ENCODE assay signal across 8 cellular contexts in genomic region chr14:60981626-60982455, GRCh38. TPM values are rescaled to one million over a fixed set of nuclear protein-coding genes. Genes with fewer than 3 reads are reported as not detected.
DNase-seq lines count a peak whose midpoint lies in the region; ATAC-seq and TF ChIP-seq lines count a peak whose summit lies in the region.

No MANE protein-coding gene starts in this region.

- peak; percentile 34 for DNase-seq in DMS 273 (lab: John Stamatoyannopoulos, UW; ENCODE audit: unreplicated experiment)
- DNase-seq in DMS 273 treated with DMSO at 0.1 percent for 48 hours (lab: John Stamatoyannopoulos, UW), result no peak
- DNase-seq in LNCaP clone FGC (ENCODE audit: low read depth), result no peak
- peak; percentile 81 to 90 for DNase-seq in cardiac fibroblast (ENCODE audit: low read depth in 2 of 2)
- no peak for DNase-seq in lung (ENCODE audit: low spot score)
- DNase-seq in RPMI8226, result no peak
- no peak for DNase-seq in stimulated activated CD4-positive, alpha-beta T cell treated with anti-CD3 and anti-CD28 coated beads, Interleukin-4, amount 100 ng/mL, for 1 hour

- TF ChIP-seq CTCF in LNCaP clone FGC (IDR thresholded peaks at IDR 0.05; ENCODE audit: control insufficient read depth, extremely low read depth, insufficient read depth), result no peak
- TF ChIP-seq CTCF in cardiac fibroblast (IDR thresholded peaks at IDR 0.05; ENCODE audit: low read depth, low read length), result no peak
- no peak for TF ChIP-seq CTCF in lung (IDR thresholded peaks at IDR 0.05; ENCODE audit: control extremely low read depth, extremely low read depth)

- ATAC-seq in lung (ENCODE audit: insufficient read depth, low FRiP score) (peak; percentile 38), HG03175 (IDR thresholded peaks at IDR 0.05; ENCODE audit: unreplicated experiment) (no peak)

- peaks cover 0 to 1% of the 10 kb centered on the region in 2 donors for H3K36me3 ChIP-seq in lung (ENCODE audit: control insufficient read depth in 2 of 2, insufficient read depth in 2 of 2, low read length in 2 of 2)

- 7 to 9% methylated on average over 13 of the region's 13 CpGs for WGBS in lung, 2 donors

- H3K4me3 ChIP-seq in LNCaP clone FGC (ENCODE audit: low read depth, low read length) (peak overlapping the region; percentile 97), cardiac fibroblast (replicated peaks in 1 of 2; ENCODE audit: low read depth in 2 of 2, low read length in 2 of 2) (peak overlapping the region; percentile 83 to 88), lung (peak overlapping the region; percentile 94)

- no peaks in the 10 kb centered on the region for H3K27me3 ChIP-seq in lung (ENCODE audit: control insufficient read depth, insufficient read depth)

- no peaks in the 10 kb centered on the region for H3K9me3 ChIP-seq in lung (ENCODE audit: control insufficient read depth in 2 of 2, insufficient read depth in 1 of 2, low read length in 1 of 2)

- H3K4me1 ChIP-seq in lung (ENCODE audit: control insufficient read depth in 2 of 2, insufficient read depth in 2 of 2, low read length in 2 of 2), result peaks cover 2 to 5% of the 10 kb centered on the region in 2 donors

- peak overlapping the region in 1 of 2 donors; percentile 95 for H3K27ac ChIP-seq in lung (ENCODE audit: low read depth in 1 of 2, low read length in 1 of 2)

RNA-seq across cellular contexts. Expression of gene SLC38A6, which starts 0.8 kb away (rescaled TPM):
- total RNA-seq in lung, result 10 to 100 TPM; 21.8 to 62.4 TPM
- polyA plus RNA-seq in lung, result 10 to 100 TPM in 1 of 2 donors, 1 to 10 TPM in 1; 10.0 to 28.2 TPM

RNA-seq across cellular contexts. Expression of gene TRMT5, which starts 1.0 kb away (rescaled TPM):
- 10 to 100 TPM; 10.7 to 14.7 TPM for total RNA-seq in lung
- polyA plus RNA-seq in lung, result 1 to 10 TPM; 3.4 to 5.2 TPM

Comparison
In these comparisons a context has a peak if more than half of its experiments do, and no peak if none do; other contexts are left out.
1. DNase-seq: peak in DMS 273 (single experiment) and cardiac fibroblast (2 of 2); none in DMS 273 treated with DMSO at 0.1 percent for 48 hours (single experiment), LNCaP clone FGC (single experiment), lung (single experiment), RPMI8226 (single experiment) and stimulated activated CD4-positive, alpha-beta T cell treated with anti-CD3 and anti-CD28 coated beads, Interleukin-4, amount 100 ng/mL, for 1 hour (single experiment).
2. Peak in every context shown above with its lines, with median percentiles within 50 percentile points of each other: H3K4me3 ChIP-seq.